30 cellular contexts compared by ENCODE assay signal in genomic region chrX:153568612-153569011, GRCh38. TPM values are rescaled to one million over a fixed set of nuclear protein-coding genes. Genes with fewer than 3 reads are reported as not detected.
A peak's percentile ranks its signal among the peaks of the same experiment; 100 is the strongest.
DNase-seq lines count a peak whose midpoint lies in the region; ATAC-seq, FAIRE-seq and TF ChIP-seq lines count a peak whose summit lies in the region.
"Had no signal": no experiment of that assay in that cellular context is flagged by ENCODE, and none has a peak within 500 bp of the region (broad histone marks: within the 10 kb centered on the region; RNA-seq: fewer than 3 reads in every experiment).

No MANE protein-coding gene starts in this region.

- H3K36me3 ChIP-seq in HepG2 (replicated peaks in 1 of 2; ENCODE audit: control insufficient read depth in 1 of 2, insufficient read depth in 2 of 2, low read length in 2 of 2) (no peaks in the 10 kb centered on the region), right lobe of liver (no peaks in the 10 kb centered on the region), H1 (ENCODE audit: control insufficient read depth in 2 of 4, insufficient read depth in 4 of 4, low read length in 3 of 4) (no peaks in the 10 kb centered on the region), vagina (no peaks in the 10 kb centered on the region)
- H3K36me3 ChIP-seq: adrenal gland, heart left ventricle, upper lobe of right lung had no signal

- H3K4ac ChIP-seq in H1 (replicated peaks; ENCODE audit: insufficient read length, low read depth, low read length) = no peak overlapping the region

- in situ Hi-C loops in HepG2 (cut with HindIII; ENCODE audit: extremely low pct_ligation_motif_present, low pct_unique_long_range_greater_than_20kb) = no loop called here

- no peak for TF ChIP-seq POLR2A in HepG2 (IDR thresholded peaks at IDR 0.05; ENCODE audit: insufficient read depth in 1 of 2, low read depth in 2 of 2, low read length in 2 of 2)
- TF ChIP-seq POLR2A in right lobe of liver (IDR thresholded peaks at IDR 0.05) = no peak
- no peak for TF ChIP-seq POLR2A in H1 (IDR thresholded peaks at IDR 0.05; ENCODE audit: control extremely low read depth in 1 of 2, low read depth in 2 of 2, low read length in 2 of 2)
- TF ChIP-seq POLR2A in vagina (IDR thresholded peaks at IDR 0.05) = no peak

- DNase-seq in HepG2 (ENCODE audit: low spot score) (no peak), right lobe of liver (no peak), HuH-7.5 (ENCODE audit: low spot score) (peak; percentile 46), H1 (ENCODE audit: low read depth in 1 of 2, low spot score in 2 of 2) (no peak), vagina (ENCODE audit: extremely low spot score in 2 of 2) (no peak), superior temporal gyrus (ENCODE audit: extremely low spot score) (no peak), NCI-H1436 (lab: John Stamatoyannopoulos, UW) (no peak)
- DNase-seq: activated CD4-positive, CD25-positive, alpha-beta regulatory T cell; activated naive CD4-positive, alpha-beta T cell treated with Interleukin-2 at 50 U/mL for 16 hours; activated T-cell treated with anti-CD3 and anti-CD28 coated beads, Interleukin-2, amount 50 U/mL, for 1 hour; adrenal gland; effector CD4-positive, alpha-beta T cell; erythroblast; GOT3; naive thymus-derived CD4-positive, alpha-beta T cell; NCI-H187; NCI-H526 treated with DMSO at 0.1 percent for 48 hours; stimulated activated CD4-positive, alpha-beta T cell treated with anti-CD3 and anti-CD28 coated beads, Interleukin-2, amount 100 ng/mL, for 24 hours; T1000; upper lobe of right lung had no signal

- H3K18ac ChIP-seq in H1 (ENCODE audit: extremely low read depth, low read length) = no peak overlapping the region

- TF ChIP-seq RAD21 in HepG2 (CRISPR knock-in tag; IDR thresholded peaks at IDR 0.05) = no peak
- TF ChIP-seq RAD21 in H1 (IDR thresholded peaks at IDR 0.05 in 1 of 2, conservative IDR thresholded peaks at IDR 0.05 in 1 of 2; ENCODE audit: low read depth in 2 of 2, low read length in 2 of 2) = no peak

- no peaks in the 10 kb centered on the region for H3K23me2 ChIP-seq in H1 (ENCODE audit: low read depth, low read length)

- no peak overlapping the region for H3K9ac ChIP-seq in HepG2 (ENCODE audit: insufficient read depth, low read depth, low read length)
- H3K9ac ChIP-seq in H1 (replicated peaks in 1 of 4; ENCODE audit: extremely low read depth in 1 of 4, low read depth in 3 of 4, low read length in 3 of 4) = no peak overlapping the region

- intact Hi-C loops in HepG2 (cut with micrococcal nuclease; ENCODE audit: unreplicated experiment) = no loop called here
- intact Hi-C loops in right lobe of liver (cut with DNase I) = no loop called here
- intact Hi-C loops in vagina (cut with DNase I) = no loop called here

- no peak for TF ChIP-seq CTCF in HepG2 (CRISPR knock-in tag; IDR thresholded peaks at IDR 0.05)
- no peak for TF ChIP-seq CTCF in right lobe of liver (IDR thresholded peaks at IDR 0.05)
- TF ChIP-seq CTCF in H1 (IDR thresholded peaks at IDR 0.05; ENCODE audit: control extremely low read depth in 1 of 3, insufficient read depth in 1 of 3, low read depth in 1 of 3, low read length in 3 of 3) = peak in 2 of 3 experiments; percentile 11 to 43; a peak in 1 of 4 replicates
- no peak for TF ChIP-seq CTCF in vagina (IDR thresholded peaks at IDR 0.05)

- no peak overlapping the region for H3K23ac ChIP-seq in H1 (ENCODE audit: insufficient read length)

- H2AK5ac ChIP-seq in H1 (ENCODE audit: low read depth, low read length) = no peak overlapping the region

- H2AFZ ChIP-seq in HepG2 (ENCODE audit: low read length) (no peak overlapping the region), H1 (ENCODE audit: low read length) (no peak overlapping the region)

- H3K4me2 ChIP-seq in HepG2 (ENCODE audit: low read depth, low read length) (no peak overlapping the region), H1 (ENCODE audit: insufficient read depth in 1 of 2, low read depth in 2 of 2, low read length in 2 of 2) (no peak overlapping the region)
- H3K4me2 ChIP-seq: smooth muscle cell had no signal

- no peaks in the 10 kb centered on the region for H4K20me1 ChIP-seq in HepG2 (ENCODE audit: insufficient read depth, low read length)
- H4K20me1 ChIP-seq in H1 (replicated peaks in 1 of 2; ENCODE audit: control insufficient read depth in 1 of 2, insufficient read depth in 2 of 2, low read length in 2 of 2) = no peaks in the 10 kb centered on the region

- FAIRE-seq in HepG2 (lab: Jason Lieb, UNC) (no peak), H1 (lab: Jason Lieb, UNC) (peak; percentile 45)
- FAIRE-seq: GM18507 had no signal

- TF ChIP-seq EP300 in HepG2 (IDR thresholded peaks at IDR 0.05; ENCODE audit: low read depth in 2 of 2, low read length in 2 of 2) (no peak), HepG2 (CRISPR knock-in tag; IDR thresholded peaks at IDR 0.05; ENCODE audit: borderline replicate concordance) (no peak), H1 (IDR thresholded peaks at IDR 0.05; ENCODE audit: borderline replicate concordance in 1 of 2, low read depth in 2 of 2, low read length in 2 of 2) (no peak)

- no peak overlapping the region for H2BK15ac ChIP-seq in H1 (ENCODE audit: low read length)

- POLR2A ChIA-PET in HepG2 (lab: Yijun Ruan, JAX) = no interaction called here
- POLR2A ChIA-PET in H1 (lab: Charles Lee; ENCODE audit: partially characterized antibody) = interaction anchor here (0.6 to 0.9 kb wide), 2 partner anchors 103 to 127 kb away, joined by 3 read pairs; no protein-coding TSS in a partner anchor

- no peak overlapping the region for H4K8ac ChIP-seq in H1 (ENCODE audit: extremely low read depth, insufficient read depth, low read length)

- no TSS peak for BruUV-seq in HepG2 (replicated peaks; lab: Mats Ljungman, UMichigan)

- H3K79me1 ChIP-seq in H1 (ENCODE audit: low read depth, low read length) = no peaks in the 10 kb centered on the region

- no peak overlapping the region for H2BK12ac ChIP-seq in H1 (ENCODE audit: low read depth, low read length)

- H2BK20ac ChIP-seq in H1 (ENCODE audit: low read length) = no peak overlapping the region

- H4K91ac ChIP-seq in H1 (replicated peaks; ENCODE audit: insufficient read length, low read length) = no peak overlapping the region

- H3K79me2 ChIP-seq in HepG2 (ENCODE audit: insufficient read depth, low read length) (no peaks in the 10 kb centered on the region), H1 (ENCODE audit: control insufficient read depth in 1 of 2, insufficient read depth in 2 of 2, low read length in 2 of 2) (no peaks in the 10 kb centered on the region)

- H3K4me3 ChIP-seq in HepG2 (replicated peaks in 1 of 3; ENCODE audit: insufficient read depth in 1 of 3, low read depth in 2 of 3, low read length in 3 of 3) (no peak overlapping the region), right lobe of liver (no peak overlapping the region), H1 (ENCODE audit: extremely low read depth in 1 of 4, insufficient read depth in 2 of 4, low read depth in 3 of 4, low read length in 4 of 4) (no peak overlapping the region), vagina (no peak overlapping the region)
- H3K4me3 ChIP-seq: adrenal gland, heart left ventricle, smooth muscle cell, upper lobe of right lung had no signal

- H3K9me3 ChIP-seq in HepG2 (ENCODE audit: low read length) = no peaks in the 10 kb centered on the region
- H3K9me3 ChIP-seq in right lobe of liver = no peaks in the 10 kb centered on the region
- no peaks in the 10 kb centered on the region for H3K9me3 ChIP-seq in H1 (ENCODE audit: insufficient read depth in 2 of 2, low read depth in 1 of 2, low read length in 1 of 2)
- H3K9me3 ChIP-seq in vagina = no peaks in the 10 kb centered on the region
- H3K9me3 ChIP-seq: adrenal gland, heart left ventricle, upper lobe of right lung had no signal

- 17% methylated on average over 2 of the region's 11 CpGs for WGBS in HepG2 (ENCODE audit: low lambda C conversion rate)
- 40% methylated on average over 3 of the region's 11 CpGs for WGBS in right lobe of liver (ENCODE audit: insufficient coverage, low coverage, low lambda C conversion rate, missing lambda C conversion rate)
- 82% methylated on average over 2 of the region's 11 CpGs; no CpG with 5 or more reads in 1 of the 2 experiments for WGBS in H1 (ENCODE audit: extremely low coverage in 1 of 2, insufficient coverage in 1 of 2, insufficient read length in 1 of 2, insufficient replicate concordance in 2 of 2, low coverage in 1 of 2, low lambda C conversion rate in 2 of 2, missing lambda C conversion rate in 1 of 2), 2 experiments

- H3K27ac ChIP-seq in HepG2 (ENCODE audit: extremely low read length, insufficient read depth, low read length) = no peak overlapping the region
- no peak overlapping the region for H3K27ac ChIP-seq in right lobe of liver
- no peak overlapping the region for H3K27ac ChIP-seq in H1 (ENCODE audit: low read depth, low read length)
- no peak overlapping the region for H3K27ac ChIP-seq in vagina
- H3K27ac ChIP-seq: adrenal gland, heart left ventricle, upper lobe of right lung had no signal

- no peak overlapping the region for H4K5ac ChIP-seq in H1 (ENCODE audit: insufficient read length, low read depth, low read length)

- H3K56ac ChIP-seq in H1 (replicated peaks; ENCODE audit: insufficient read length, low read depth, low read length) = no peak overlapping the region

- H3K27me3 ChIP-seq in HepG2 (ENCODE audit: control insufficient read depth in 1 of 2, insufficient read depth in 2 of 2, low read length in 2 of 2) = peaks cover 4 to 33% of the 10 kb centered on the region in 2 experiments; a peak in 4 of 5 replicates
- no peaks in the 10 kb centered on the region for H3K27me3 ChIP-seq in right lobe of liver
- H3K27me3 ChIP-seq in H1 (replicated peaks in 1 of 4; ENCODE audit: control insufficient read depth in 3 of 4, extremely low read depth in 1 of 4, insufficient read depth in 3 of 4, low read length in 3 of 4) = no peaks in the 10 kb centered on the region; a peak in 1 of 7 replicates
- no peaks in the 10 kb centered on the region for H3K27me3 ChIP-seq in vagina
- H3K27me3 ChIP-seq: upper lobe of right lung had no signal

- CTCF ChIA-PET in HepG2 (lab: Yijun Ruan, JAX; ENCODE audit: low intra/inter-chr PET ratio, low total read pairs) = no interaction called here
- CTCF ChIA-PET in H1 (lab: Charles Lee; ENCODE audit: partially characterized antibody) = interaction anchor here (0.6 to 3.5 kb wide), 17 partner anchors 10 to 116 kb away, joined by 3 to 25 read pairs (median 4); no protein-coding TSS in a partner anchor

- no peak overlapping the region for H2BK5ac ChIP-seq in H1 (ENCODE audit: low read depth, low read length)

- H2BK120ac ChIP-seq in H1 (replicated peaks; ENCODE audit: low read depth, low read length) = no peak overlapping the region

- ATAC-seq in HepG2 = peak; percentile 72
- no peak for ATAC-seq in right lobe of liver
- no peak for ATAC-seq in GM18498 (IDR thresholded peaks at IDR 0.05; ENCODE audit: unreplicated experiment)
- ATAC-seq: heart left ventricle; left lobe of liver; naive thymus-derived CD4-positive, alpha-beta T cell; upper lobe of right lung had no signal

- H3K4me1 ChIP-seq in HepG2 (ENCODE audit: insufficient read depth, low read length) = peaks cover 11% of the 10 kb centered on the region
- no peaks in the 10 kb centered on the region for H3K4me1 ChIP-seq in right lobe of liver
- H3K4me1 ChIP-seq in H1 (replicated peaks in 1 of 4; ENCODE audit: control insufficient read depth in 3 of 4, insufficient read depth in 4 of 4, low read length in 3 of 4) = peaks cover 0 to 15% (median 5%) of the 10 kb centered on the region in 4 experiments; a peak in 5 of 7 replicates
- H3K4me1 ChIP-seq in vagina = no peaks in the 10 kb centered on the region
- H3K4me1 ChIP-seq: adrenal gland, heart left ventricle, upper lobe of right lung had no signal

- H3K14ac ChIP-seq in H1 (ENCODE audit: insufficient read length) = no peak overlapping the region

RNA-seq across cellular contexts. Expression of gene CCNQ, which starts 30.3 kb away (rescaled TPM):
- total RNA-seq in HepG2 (2016; rRNA removed; fragmentation: Illumina TruSeq; extraction: Trizol) (23.7 and 25.5 TPM in 2 replicates), right lobe of liver (10 to 100 TPM in 2 of 6 experiments, 1 to 10 TPM in 4; 5.6 to 14.0 (median 7.5) TPM), vagina (31.2 TPM)
- 68.7 and 75.5 TPM in 2 replicates for total RNA-seq in HepG2 (2016; cell fraction: cytosol; rRNA removed; fragmentation: Illumina TruSeq; extraction: Trizol; ENCODE audit: low read depth)
- total RNA-seq in HepG2 (2016; cell fraction: insoluble cytoplasmic fraction; rRNA removed; fragmentation: Illumina TruSeq; extraction: Trizol) = 21.1 and 24.5 TPM in 2 replicates
- total RNA-seq in HepG2 (2016; cell fraction: membrane; rRNA removed; fragmentation: Illumina TruSeq; extraction: Trizol) = 70.2 and 79.6 TPM in 2 replicates
- 9.8 and 13.2 TPM in 2 replicates for total RNA-seq in HepG2 (2016; cell fraction: nucleus; rRNA removed; fragmentation: Illumina TruSeq; extraction: Trizol)
- polyA plus RNA-seq in HepG2 (2011; rRNA removed) (15.0 and 22.0 TPM in 2 replicates), H1 (2011; rRNA removed) (32.1 and 34.9 TPM in 2 replicates)
- 21.9 and 25.7 TPM in 2 replicates for polyA plus RNA-seq in HepG2 (2011; cell fraction: cytosol; rRNA removed)
- polyA plus RNA-seq in HepG2 (2011; cell fraction: nucleus; rRNA removed) = 11.2 and 14.5 TPM in 2 replicates
- polyA plus RNA-seq in HepG2 (2012) = 8.9 and 11.1 TPM in 2 replicates
- 68.9 and 82.0 TPM in 2 replicates for polyA plus RNA-seq in HepG2 (2016; cell fraction: cytosol; fragmentation: Illumina TruSeq; extraction: Trizol; ENCODE audit: low read depth)
- polyA plus RNA-seq in HepG2 (2016; cell fraction: insoluble cytoplasmic fraction; fragmentation: Illumina TruSeq; extraction: Trizol; ENCODE audit: low read depth) = 20.1 and 20.6 TPM in 2 replicates
- polyA plus RNA-seq in HepG2 (2016; cell fraction: membrane; fragmentation: Illumina TruSeq; extraction: Trizol; ENCODE audit: low read depth) = 55.1 and 67.3 TPM in 2 replicates
- 15.0 and 20.6 TPM in 2 replicates for polyA plus RNA-seq in HepG2 (2016; cell fraction: nucleus; fragmentation: Illumina TruSeq; extraction: Trizol; ENCODE audit: insufficient read depth, low read depth)
- polyA minus RNA-seq in HepG2 (2011; rRNA and poly(A)+ RNA removed; ENCODE audit: low replicate concordance) = 19.4 and 43.5 TPM in 2 replicates
- 6.7 and 9.8 TPM in 2 replicates for polyA minus RNA-seq in HepG2 (2011; cell fraction: cytosol; rRNA and poly(A)+ RNA removed)
- 5.4 and 6.1 TPM in 2 replicates for polyA minus RNA-seq in HepG2 (2011; cell fraction: nucleus; rRNA and poly(A)+ RNA removed)
- total RNA-seq in H1 (2021; fragmentation: NEBNext Ultra II Directional; extraction: Animal tissue kit (Norgen Biotek cat#: 25700)) = 15.8 and 16.6 TPM in 2 replicates
- polyA plus RNA-seq in H1 (2011; cell fraction: cytosol; rRNA removed) = 24.8 TPM
- 29.3 TPM for polyA plus RNA-seq in H1 (2011; cell fraction: nucleus; rRNA removed)
- polyA plus RNA-seq in H1 (2012, experiment 1 of 2) = 15.3 to 19.7 TPM (median 16.7 TPM) in 4 replicates
- 24.7 TPM for polyA plus RNA-seq in H1 (2012, experiment 2 of 2)
- 14.3 TPM for polyA plus RNA-seq in H1 (2013, experiment 1 of 2)
- 15.1 TPM for polyA plus RNA-seq in H1 (2013, experiment 2 of 2)
- 12.1 and 15.2 TPM in 2 replicates for polyA minus RNA-seq in H1 (2011; rRNA and poly(A)+ RNA removed)
- polyA minus RNA-seq in H1 (2011; cell fraction: cytosol; rRNA and poly(A)+ RNA removed) = 11.1 TPM
- polyA minus RNA-seq in H1 (2011; cell fraction: nucleus; rRNA and poly(A)+ RNA removed) = 9.1 TPM

RNA-seq across cellular contexts. Expression of gene ATP2B3, which starts 51.2 kb away (rescaled TPM):
- total RNA-seq in HepG2 (2016; rRNA removed; fragmentation: Illumina TruSeq; extraction: Trizol) (not detected in 2 replicates), right lobe of liver (under 1 TPM in 1 of 6 experiments, not detected in 5; 0.07 TPM), vagina (0.25 TPM)
- not detected in 2 replicates for total RNA-seq in HepG2 (2016; cell fraction: cytosol; rRNA removed; fragmentation: Illumina TruSeq; extraction: Trizol; ENCODE audit: low read depth)
- total RNA-seq in HepG2 (2016; cell fraction: insoluble cytoplasmic fraction; rRNA removed; fragmentation: Illumina TruSeq; extraction: Trizol) = not detected in 2 replicates
- total RNA-seq in HepG2 (2016; cell fraction: membrane; rRNA removed; fragmentation: Illumina TruSeq; extraction: Trizol) = not detected in 2 replicates
- total RNA-seq in HepG2 (2016; cell fraction: nucleus; rRNA removed; fragmentation: Illumina TruSeq; extraction: Trizol) = not detected in 2 replicates
- polyA plus RNA-seq in HepG2 (2011; rRNA removed) (not detected in 2 replicates), H1 (2011; rRNA removed) (0.14 and 0.24 TPM in 2 replicates)
- polyA plus RNA-seq in HepG2 (2011; cell fraction: cytosol; rRNA removed) = not detected in 2 replicates
- not detected in 2 replicates for polyA plus RNA-seq in HepG2 (2011; cell fraction: nucleus; rRNA removed)
- polyA plus RNA-seq in HepG2 (2012) = not detected in 2 replicates
- not detected in 2 replicates for polyA plus RNA-seq in HepG2 (2016; cell fraction: cytosol; fragmentation: Illumina TruSeq; extraction: Trizol; ENCODE audit: low read depth)
- not detected in 2 replicates for polyA plus RNA-seq in HepG2 (2016; cell fraction: insoluble cytoplasmic fraction; fragmentation: Illumina TruSeq; extraction: Trizol; ENCODE audit: low read depth)
- not detected in 2 replicates for polyA plus RNA-seq in HepG2 (2016; cell fraction: membrane; fragmentation: Illumina TruSeq; extraction: Trizol; ENCODE audit: low read depth)
- polyA plus RNA-seq in HepG2 (2016; cell fraction: nucleus; fragmentation: Illumina TruSeq; extraction: Trizol; ENCODE audit: insufficient read depth, low read depth) = not detected in 2 replicates
- not detected in 2 replicates for polyA minus RNA-seq in HepG2 (2011; rRNA and poly(A)+ RNA removed; ENCODE audit: low replicate concordance)
- not detected in 2 replicates for polyA minus RNA-seq in HepG2 (2011; cell fraction: cytosol; rRNA and poly(A)+ RNA removed)
- polyA minus RNA-seq in HepG2 (2011; cell fraction: nucleus; rRNA and poly(A)+ RNA removed) = not detected in 2 replicates
- total RNA-seq in H1 (2021; fragmentation: NEBNext Ultra II Directional; extraction: Animal tissue kit (Norgen Biotek cat#: 25700)) = 0.15 and 0.19 TPM in 2 replicates
- polyA plus RNA-seq in H1 (2011; cell fraction: cytosol; rRNA removed) = 0.12 TPM
- 0.83 TPM for polyA plus RNA-seq in H1 (2011; cell fraction: nucleus; rRNA removed)
- polyA plus RNA-seq in H1 (2012, experiment 1 of 2) = 0.28 to 0.56 TPM (median 0.32 TPM) in 4 replicates
- polyA plus RNA-seq in H1 (2012, experiment 2 of 2) = 0.14 TPM
- 0.26 TPM for polyA plus RNA-seq in H1 (2013, experiment 1 of 2)
- 0.26 TPM for polyA plus RNA-seq in H1 (2013, experiment 2 of 2)
- polyA minus RNA-seq in H1 (2011; rRNA and poly(A)+ RNA removed) = 0.24 and 0.25 TPM in 2 replicates
- not detected for polyA minus RNA-seq in H1 (2011; cell fraction: cytosol; rRNA and poly(A)+ RNA removed)
- polyA minus RNA-seq in H1 (2011; cell fraction: nucleus; rRNA and poly(A)+ RNA removed) = 0.10 TPM
- total RNA-seq: Daoy; fibroblast of villous mesenchyme; left lobe of liver; LHCN-M2; mesenteric fat pad; naive thymus-derived CD4-positive, alpha-beta T cell; omental fat pad; upper lobe of right lung had no signal
- polyA plus RNA-seq: heart left ventricle; naive thymus-derived CD4-positive, alpha-beta T cell had no signal

Comparison
In these comparisons a context has a peak if more than half of its experiments do, and no peak if none do; other contexts are left out.
1. CTCF ChIP-seq: peak in H1 (2 of 3); none in HepG2 (single experiment), right lobe of liver (0 of 4) and vagina (0 of 3).
2. Of the 41 proteins assayed by ChIP-seq in both HepG2 and H1: peak only in HepG2: none; only in H1: CTCF; in both: none; in neither: 40.